35 cellular contexts compared by ENCODE assay signal in genomic region chr4:54096563-54096962, GRCh38. TPM values are rescaled to one million over a fixed set of nuclear protein-coding genes. Genes with fewer than 3 reads are reported as not detected.
"Had no signal": no experiment of that assay in that cellular context is flagged by ENCODE, and none has a peak within 500 bp of the region (broad histone marks: within the 10 kb centered on the region; RNA-seq: fewer than 3 reads in every experiment).

No MANE protein-coding gene starts in this region.

- H3K36me3 Mint-ChIP-seq: activated naive CD8-positive, alpha-beta T cell; memory B cell had no signal

- ATAC-seq: activated CD4-positive, alpha-beta T cell treated with anti-CD3 and anti-CD28 coated beads for 36 hours; activated T-cell treated with anti-CD3 and anti-CD28 coated beads, Interleukin-2, amount 50 U/mL, for 72 hours; body of pancreas; effector memory CD8-positive, alpha-beta T cell; heart left ventricle; left cardiac atrium; naive thymus-derived CD4-positive, alpha-beta T cell; right cardiac atrium; stimulated activated naive CD8-positive, alpha-beta T cell treated with anti-CD3 and anti-CD28 coated beads, Interleukin-15, amount 100 ng/mL, for 72 hours had no signal

- DNase-seq: activated CD4-positive, alpha-beta T cell treated with anti-CD3 and anti-CD28 coated beads for 36 hours; activated CD4-positive, alpha-beta T cell treated with anti-CD3 and anti-CD28 coated beads, Interleukin-2, amount 50 U/mL, for 4 hours; activated CD4-positive, CD25-positive, alpha-beta regulatory T cell; activated effector memory CD4-positive, alpha-beta T cell treated with Interleukin-2 at 50 U/mL for 16 hours; activated naive CD4-positive, alpha-beta T cell treated with Interleukin-2 at 50 U/mL for 16 hours; activated T-cell treated with anti-CD3 and anti-CD28 coated beads for 4 hours; activated T-cell treated with anti-CD3 and anti-CD28 coated beads, Interleukin-2, amount 50 U/mL, for 72 hours; anterior cingulate cortex; body of pancreas; effector memory CD8-positive, alpha-beta T cell; foreskin fibroblast; heart left ventricle; islet precursor cell; left cardiac atrium; midbrain; naive thymus-derived CD4-positive, alpha-beta T cell; right cardiac atrium; stimulated activated CD4-positive, alpha-beta T cell treated with anti-CD3 and anti-CD28 coated beads, Interleukin-4, amount 100 ng/mL, for 1 hour; stimulated activated naive CD8-positive, alpha-beta T cell treated with anti-CD3 and anti-CD28 coated beads, Interleukin-15, amount 100 ng/mL, for 72 hours; substantia nigra; T-helper 1 cell had no signal

- H3K27ac Mint-ChIP-seq: activated CD4-positive, alpha-beta T cell treated with anti-CD3 and anti-CD28 coated beads for 36 hours; activated naive CD8-positive, alpha-beta T cell; activated T-cell treated with anti-CD3 and anti-CD28 coated beads, Interleukin-2, amount 50 U/mL, for 72 hours; effector memory CD8-positive, alpha-beta T cell; memory B cell; naive thymus-derived CD4-positive, alpha-beta T cell; stimulated activated naive CD8-positive, alpha-beta T cell treated with anti-CD3 and anti-CD28 coated beads, Interleukin-15, amount 100 ng/mL, for 72 hours; T-helper 2 cell treated with Interferon-gamma antibody and Interleukin-4, amounts not matched to agents 5 μg/mL and 100 μg/mL, for 36 hours had no signal

- FAIRE-seq: endothelial cell of umbilical vein had no signal

- H3K9me3 Mint-ChIP-seq: activated T-cell treated with anti-CD3 and anti-CD28 coated beads, Interleukin-2, amount 50 U/mL, for 72 hours; effector memory CD8-positive, alpha-beta T cell; memory B cell; stimulated activated naive CD8-positive, alpha-beta T cell treated with anti-CD3 and anti-CD28 coated beads, Interleukin-15, amount 100 ng/mL, for 72 hours; T-helper 2 cell treated with Interferon-gamma antibody and Interleukin-4, amounts not matched to agents 5 μg/mL and 100 μg/mL, for 36 hours had no signal

- H3K27ac ChIP-seq: body of pancreas, cardiac muscle cell, coronary artery, heart left ventricle, upper lobe of left lung, vagina had no signal

- H3K4me3 ChIP-seq: body of pancreas, cardiac muscle cell, coronary artery, heart left ventricle, upper lobe of left lung, vagina had no signal

- H3K9me3 ChIP-seq: body of pancreas, heart left ventricle, upper lobe of left lung, vagina had no signal

- H3K36me3 ChIP-seq: cardiac muscle cell, heart left ventricle, upper lobe of left lung, vagina had no signal

- H3K4me3 Mint-ChIP-seq: activated CD4-positive, alpha-beta T cell treated with anti-CD3 and anti-CD28 coated beads for 36 hours; activated naive CD8-positive, alpha-beta T cell; activated T-cell treated with anti-CD3 and anti-CD28 coated beads, Interleukin-2, amount 50 U/mL, for 72 hours; effector memory CD8-positive, alpha-beta T cell; memory B cell; stimulated activated naive CD8-positive, alpha-beta T cell treated with anti-CD3 and anti-CD28 coated beads, Interleukin-15, amount 100 ng/mL, for 72 hours; T-helper 2 cell treated with Interferon-gamma antibody and Interleukin-4, amounts not matched to agents 5 μg/mL and 100 μg/mL, for 36 hours had no signal

RNA-seq across cellular contexts. Expression of gene GSX2, which starts 3.4 kb away (rescaled TPM):
- total RNA-seq: activated CD4-positive, alpha-beta T cell treated with anti-CD3 and anti-CD28 coated beads for 36 hours; activated T-cell treated with anti-CD3 and anti-CD28 coated beads, Interleukin-2, amount 50 U/mL, for 72 hours; body of pancreas; cardiac muscle cell; cerebellum; endothelial cell of umbilical vein; heart left ventricle; left cardiac atrium; liver; naive thymus-derived CD4-positive, alpha-beta T cell; omental fat pad; pulmonary artery endothelial cell; right cardiac atrium; upper lobe of left lung; vagina had no signal
- polyA plus RNA-seq: adipose tissue; cardiac muscle cell; endothelial cell of umbilical vein; esophagus; liver; naive thymus-derived CD4-positive, alpha-beta T cell; right cardiac atrium had no signal
